Comparison of ENCODE assay signal across 8 cellular contexts in the genomic region with DNA sequence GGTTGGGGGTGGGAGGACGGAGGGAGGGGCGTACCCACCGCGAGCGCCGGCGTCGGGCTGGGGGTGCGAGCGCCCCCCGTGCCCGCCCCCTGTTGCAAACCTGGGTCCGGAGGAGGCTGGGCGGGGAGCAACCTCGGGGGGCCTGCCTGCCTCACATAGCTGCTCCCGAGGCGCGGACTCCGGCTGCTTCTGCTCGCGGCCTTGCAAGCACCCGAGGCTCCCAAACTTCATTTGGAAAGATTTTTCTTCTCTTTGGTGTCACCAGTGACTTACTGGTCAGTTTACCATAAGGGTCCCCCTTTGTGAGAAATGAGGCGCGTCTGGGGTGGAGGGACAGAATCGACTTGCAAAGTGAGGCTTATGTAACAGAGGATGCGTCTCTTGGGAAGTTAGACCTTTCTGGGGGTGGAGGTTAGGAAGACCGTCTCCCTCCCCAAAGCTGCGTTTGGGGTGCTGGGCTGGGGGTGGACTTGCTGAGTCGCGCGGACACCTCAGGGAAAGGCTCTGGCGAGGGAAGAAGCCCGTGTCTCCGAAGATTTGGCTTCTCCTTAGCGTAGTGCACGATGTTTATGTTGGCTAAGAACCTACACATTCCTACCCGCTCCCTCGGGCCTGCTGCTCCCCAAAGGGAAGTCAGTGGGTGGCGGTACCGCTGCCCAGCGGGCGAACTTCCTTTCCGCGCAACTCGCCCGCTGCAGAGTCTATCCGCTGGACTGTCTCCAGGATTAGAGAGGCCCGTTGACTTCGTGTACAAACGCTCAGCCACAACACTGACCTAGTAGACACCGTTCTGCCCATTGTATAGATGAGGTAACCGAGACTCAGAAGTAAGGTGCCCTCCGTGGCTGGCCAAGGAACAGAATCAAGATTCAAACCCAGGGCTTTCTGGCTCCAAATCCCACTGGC. TPM values are rescaled to one million over a fixed set of nuclear protein-coding genes. Genes with fewer than 3 reads are reported as not detected.
A peak's percentile ranks its signal among the peaks of the same experiment; 100 is the strongest.
DNase-seq lines count a peak whose midpoint lies in the region; ATAC-seq, FAIRE-seq and TF ChIP-seq lines count a peak whose summit lies in the region.

No MANE protein-coding gene starts in this region.

- no peak for TF ChIP-seq POLR2A in GM12878 (IDR thresholded peaks at IDR 0.05; ENCODE audit: low read depth, low read length)

- H3K27ac ChIP-seq in GM12878 (ENCODE audit: control insufficient read depth, insufficient read depth) = no peak overlapping the region
- peak overlapping the region; percentile 53 for H3K27ac ChIP-seq in stomach smooth muscle (ENCODE audit: low read length)

- no peak for TF ChIP-seq CTCF in GM12878 (IDR thresholded peaks at IDR 0.05 in 2 of 3, conservative IDR thresholded peaks at IDR 0.05 in 1 of 3; ENCODE audit: control insufficient read depth in 2 of 3, extremely low read depth in 1 of 3, insufficient read depth in 1 of 3, low read depth in 3 of 3, low read length in 3 of 3)

- H3K4me1 ChIP-seq in GM12878 (ENCODE audit: control insufficient read depth, insufficient read depth, low read length) = peaks cover 17% of the 10 kb centered on the region
- H3K4me1 ChIP-seq in stomach smooth muscle (ENCODE audit: control insufficient read depth, insufficient read depth, low read length) = peaks cover 17% of the 10 kb centered on the region

- SMC1A ChIA-PET in GM12878 (lab: Charles Lee; ENCODE audit: uncharacterized antibody, unreplicated experiment) = interaction anchor here (0.6 to 3.7 kb wide), 3 partner anchors 17 to 45 kb away, joined by 3 to 23 read pairs (median 4); no protein-coding TSS in a partner anchor

- 33% methylated on average over 42 of the region's 53 CpGs for WGBS in GM12878 (ENCODE audit: insufficient coverage, insufficient replicate concordance, low lambda C conversion rate, missing lambda C conversion rate)

- peak overlapping the region; percentile 75 for H3K4me2 ChIP-seq in GM12878 (ENCODE audit: control insufficient read depth, insufficient read depth)

- FAIRE-seq in GM12878 (lab: Jason Lieb, UNC) = no peak

- no peaks in the 10 kb centered on the region for H4K20me1 ChIP-seq in GM12878 (ENCODE audit: control insufficient read depth, insufficient read depth)

- H3K9ac ChIP-seq in GM12878 (ENCODE audit: control insufficient read depth, insufficient read depth, low read length) (no peak overlapping the region; the same call in 1 of the 2 replicates), stomach smooth muscle (ENCODE audit: low read length in 2 of 2) (peak overlapping the region; percentile 26 to 66)

- DNase-seq in ELF-1 (ENCODE audit: low read depth, low spot score) = peak; percentile 37
- no peak for DNase-seq in GM12878 (ENCODE audit: low read depth, low spot score)
- peak in 1 of 2 donors; percentile 47 for DNase-seq in left colon
- no peak for DNase-seq in NCI-H187 (lab: John Stamatoyannopoulos, UW)
- DNase-seq in activated CD4-positive, CD25-positive, alpha-beta regulatory T cell treated with anti-CD3 and anti-CD28 coated beads, Interleukin-2, amount 50 U/mL, for 72 hours = no peak

- H3K27me3 ChIP-seq in GM12878 (replicated peaks in 1 of 2; ENCODE audit: control insufficient read depth in 2 of 2, insufficient read depth in 2 of 2, low read length in 1 of 2) (peaks cover 0 to 5% of the 10 kb centered on the region in 2 experiments; a peak in 2 of 4 replicates), stomach smooth muscle (ENCODE audit: control insufficient read depth in 1 of 2, insufficient read depth in 2 of 2, low read length in 2 of 2) (no peaks in the 10 kb centered on the region)

- H3K36me3 ChIP-seq in GM12878 (ENCODE audit: control insufficient read depth in 2 of 2, insufficient read depth in 2 of 2, low read length in 1 of 2) (no peaks in the 10 kb centered on the region), stomach smooth muscle (ENCODE audit: control insufficient read depth in 2 of 2, insufficient read depth in 2 of 2, low read length in 2 of 2) (no peaks in the 10 kb centered on the region)

- POLR2A ChIA-PET in GM12878 (lab: Charles Lee) = no interaction called here

- TF ChIP-seq EP300 in GM12878 (IDR thresholded peaks at IDR 0.05; ENCODE audit: borderline replicate concordance in 1 of 2, control insufficient read depth in 1 of 2, low read depth in 2 of 2, low read length in 2 of 2) = no peak

- intact Hi-C loops in GM12878 (cut with micrococcal nuclease; ENCODE audit: unreplicated experiment) (no loop called here), left colon (cut with DNase I, micrococcal nuclease) (no loop called here)

- no TSS peak for BruUV-seq in GM12878 (replicated peaks; lab: Mats Ljungman, UMichigan)

- TF ChIP-seq RAD21 in GM12878 (IDR thresholded peaks at IDR 0.05; ENCODE audit: insufficient read depth, low read depth, low read length) = no peak

- RAD21 ChIA-PET in GM12878 (lab: Charles Lee; ENCODE audit: unreplicated experiment) = interaction anchor here (1.9 kb wide), 1 partner anchor 16 kb away, joined by 9 read pairs; no protein-coding TSS in a partner anchor

- ATAC-seq in HG03175 (IDR thresholded peaks at IDR 0.05; ENCODE audit: unreplicated experiment) (peak; percentile 6), GM12878 (no peak; the same call in 2 of the 3 replicates), left colon (peak; percentile 7), HG03457 (IDR thresholded peaks at IDR 0.05; ENCODE audit: unreplicated experiment) (no peak)

- peak overlapping the region; percentile 64; the same call in 1 of the 2 replicates for H3K4me3 ChIP-seq in GM12878
- H3K4me3 ChIP-seq in stomach smooth muscle (ENCODE audit: low read length in 2 of 2) = peak overlapping the region; percentile 61 to 78

- CTCF ChIA-PET in GM12878 (lab: Yijun Ruan, JAX) = interaction anchor here (0.7 kb wide), 1 partner anchor 26 kb away, joined by 3 read pairs; no protein-coding TSS in a partner anchor

- H3K9me3 ChIP-seq in GM12878 (replicated peaks; ENCODE audit: control insufficient read depth, insufficient read depth, low read length) = no peaks in the 10 kb centered on the region
- no peaks in the 10 kb centered on the region for H3K9me3 ChIP-seq in stomach smooth muscle (ENCODE audit: control insufficient read depth in 2 of 2, low read length in 2 of 2)

- H2AFZ ChIP-seq in GM12878 (ENCODE audit: control insufficient read depth, low read depth, low read length) = no peak overlapping the region

- no peaks in the 10 kb centered on the region for H3K79me2 ChIP-seq in GM12878 (ENCODE audit: control insufficient read depth, insufficient read depth, low read length)

- in situ Hi-C loops in GM12878 (cut with MboI) = no loop called here

TF ChIP-seq in GM12878, 131 proteins besides CTCF, POLR2A, EP300 and RAD21:
- no peak for TF ChIP-seq NR2C2 (IDR thresholded peaks at IDR 0.05; ENCODE audit: borderline replicate concordance, control insufficient read depth, insufficient read length, low read depth)
- TF ChIP-seq MLLT1 (IDR thresholded peaks at IDR 0.05) = 0 out of 2 replicates have a peak, but pooled peaks have one; percentile 46
- TF ChIP-seq MEF2B (IDR thresholded peaks at IDR 0.05; ENCODE audit: partially characterized antibody, poor library complexity, severe bottlenecking) = no peak
- no peak for TF ChIP-seq BRCA1 (IDR thresholded peaks at IDR 0.05; ENCODE audit: low read depth, low read length)
- TF ChIP-seq SUPT20H (IDR thresholded peaks at IDR 0.05; ENCODE audit: borderline replicate concordance, control insufficient read depth, low read depth, low read length) = no peak
- peak; percentile 51 for TF ChIP-seq SUZ12 (IDR thresholded peaks at IDR 0.05; ENCODE audit: unreplicated experiment)
- no peak for TF ChIP-seq SMAD5 (IDR thresholded peaks at IDR 0.05; ENCODE audit: low read depth)

RNA-seq across cellular contexts. Expression of gene TMEM37, which starts 0.6 kb away (rescaled TPM):
- 1.6 and 1.9 TPM in 2 replicates for total RNA-seq in GM12878 (2013; cell fraction: nucleolus; rRNA removed)
- total RNA-seq in GM12878 (2014; rRNA removed) = 0.28 TPM in 1 of 2 replicates, not detected in the other
- 0.09 TPM in 1 of 2 replicates, not detected in the other for total RNA-seq in GM12878 (2014; rRNA removed; fragmentation: Illumina TruSeq; extraction: Trizol)
- total RNA-seq in GM12878 (2021) = 0.16 and 0.44 TPM in 2 replicates
- polyA plus RNA-seq in GM12878 (2011; ENCODE audit: low read depth) = not detected
- polyA plus RNA-seq in GM12878 (2011; rRNA removed) = 0.32 and 0.67 TPM in 2 replicates
- polyA plus RNA-seq in GM12878 (2011; cell fraction: cytosol; rRNA removed) = 0.45 and 0.70 TPM in 2 replicates
- polyA plus RNA-seq in GM12878 (2011; cell fraction: nucleus; rRNA removed) = 1.2 and 1.3 TPM in 2 replicates
- polyA plus RNA-seq in GM12878 (2012) = 0.23 and 0.25 TPM in 2 replicates
- 0.10 and 0.16 TPM in 2 replicates for polyA plus RNA-seq in GM12878 (2014; fragmentation: Illumina TruSeq; extraction: Trizol)
- polyA plus RNA-seq in GM12878 (2014; fragmentation: Nextera tagmentation; extraction: Ambion mirVana) = under 1 TPM in 1 of 2 experiments, not detected in 1; 0.07 TPM
- polyA plus RNA-seq in GM12878 (2014; rRNA removed) = 0.20 and 0.24 TPM in 2 replicates
- not detected for polyA plus RNA-seq in GM12878 (2016; fragmentation: Nextera tagmentation; extraction: Ambion mirVana)
- polyA minus RNA-seq in GM12878 (2011; rRNA and poly(A)+ RNA removed) = 0.51 and 0.88 TPM in 2 replicates
- 0.67 TPM in 1 of 2 replicates, not detected in the other for polyA minus RNA-seq in GM12878 (2011; cell fraction: cytosol; rRNA and poly(A)+ RNA removed)
- polyA minus RNA-seq in GM12878 (2011; cell fraction: nucleus; rRNA and poly(A)+ RNA removed) = 0.24 and 0.67 TPM in 2 replicates
- total RNA-seq in left colon = 100 to 1,000 TPM in 1 of 2 donors, 10 to 100 TPM in 1; 71.8 to 119 TPM

Comparison
In these comparisons a context has a peak if more than half of its experiments do, and no peak if none do; other contexts are left out.
1. ATAC-seq: peak in HG03175 (single experiment) and left colon (single experiment); none in GM12878 (single experiment) and HG03457 (single experiment).
2. RNA of gene TMEM37, which starts 0.6 kb away (total RNA-seq): 71.8 to 119 TPM in left colon; 0.09 to 1.9 TPM in GM12878; every median in the first group is over 10 times any median in the second.